8 cellular contexts compared by ENCODE assay signal in the genomic region with DNA sequence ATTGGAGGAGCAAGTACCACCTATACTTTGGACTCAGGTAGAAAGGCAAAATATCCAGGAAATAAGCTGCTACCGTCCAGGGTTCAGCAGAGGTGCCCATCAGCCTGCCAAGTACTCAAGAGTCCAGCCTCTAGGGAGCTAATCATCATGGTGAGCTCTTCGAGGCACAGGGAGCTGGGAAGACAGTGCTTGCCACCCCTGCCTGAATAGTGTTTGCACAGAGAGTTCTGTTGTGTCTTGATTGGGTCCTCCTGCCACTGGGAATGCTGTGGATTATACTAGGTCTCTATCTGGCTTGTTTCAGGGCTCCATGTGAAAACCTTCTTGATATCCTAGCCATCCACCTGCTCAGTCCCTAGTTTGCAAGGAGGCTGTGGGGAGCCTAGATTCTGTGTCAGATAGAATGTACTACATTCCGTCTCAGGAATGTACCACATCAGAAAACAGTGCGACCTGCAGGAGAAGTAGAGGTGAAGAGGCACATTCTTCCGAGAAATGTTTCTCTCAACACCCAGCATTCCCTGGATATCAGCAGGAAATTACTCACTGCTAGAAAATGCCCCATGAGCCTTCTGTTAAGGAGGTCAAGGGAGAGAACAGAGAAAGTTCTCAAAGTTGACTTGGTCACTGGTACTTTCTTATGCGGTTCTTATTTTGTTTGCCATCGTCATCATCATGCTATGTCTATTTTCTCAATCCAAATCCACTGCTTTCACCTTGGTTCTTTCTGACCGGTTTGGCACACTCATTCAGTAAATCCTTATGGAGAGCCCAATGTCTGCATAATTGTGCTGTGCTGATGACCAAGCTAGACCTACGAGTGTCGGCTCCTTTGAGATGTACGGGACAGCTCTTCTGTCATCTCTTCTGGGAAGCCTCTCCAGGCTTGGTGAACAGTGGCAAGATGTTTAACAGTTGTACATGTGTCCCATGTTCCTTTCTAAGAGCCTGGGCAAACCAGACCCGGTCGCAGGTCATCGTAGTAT. TPM values are rescaled to one million over a fixed set of nuclear protein-coding genes. Genes with fewer than 3 reads are reported as not detected.
DNase-seq lines count a peak whose midpoint lies in the region; ATAC-seq, FAIRE-seq and TF ChIP-seq lines count a peak whose summit lies in the region.

No MANE protein-coding gene starts in this region.

- peak; percentile 55 for TF ChIP-seq EP300 in ovary (IDR thresholded peaks at IDR 0.05)

- intact Hi-C loops in endothelial cell of umbilical vein (cut with micrococcal nuclease) = loop anchor here (1.0 kb wide), 4 partner anchors 20 to 70 kb away; partner anchors contain the start of gene PTPN1
- intact Hi-C loops in ovary (cut with DNase I) = no loop called here

- H3K27me3 ChIP-seq in endothelial cell of umbilical vein (ENCODE audit: control insufficient read depth in 2 of 2, insufficient read depth in 2 of 2, low read length in 2 of 2) = no peaks in the 10 kb centered on the region
- H3K27me3 ChIP-seq in ovary = no peaks in the 10 kb centered on the region

- DNase-seq in G401 (ENCODE audit: low spot score) (peak; percentile 14), KG1 (lab: John Stamatoyannopoulos, UW) (peak; percentile 79), endothelial cell of umbilical vein (ENCODE audit: low read depth, low spot score) (peak; percentile 94), ovary (no peak), NCI-H1048 (lab: John Stamatoyannopoulos, UW) (no peak)
- DNase-seq in activated CD4-positive, CD25-positive, alpha-beta regulatory T cell (lab: John Stamatoyannopoulos, UW) = no peak

- peaks cover 0 to 2% of the 10 kb centered on the region in 2 experiments for H3K36me3 ChIP-seq in endothelial cell of umbilical vein (ENCODE audit: control insufficient read depth in 2 of 2, extremely low read depth in 1 of 2, insufficient read depth in 2 of 2, low read length in 2 of 2)
- H3K36me3 ChIP-seq in ovary = no peaks in the 10 kb centered on the region

- POLR2A ChIA-PET in endothelial cell of umbilical vein (lab: Charles Lee) = interaction anchor here (1.3 to 2.0 kb wide), 5 partner anchors 20 to 32 kb away, joined by 3 to 8 read pairs (median 5); partner anchors contain the start of gene PTPN1

- peak overlapping the region in 1 of 3 experiments; percentile 34 for H3K4me3 ChIP-seq in endothelial cell of umbilical vein (replicated peaks in 1 of 3; ENCODE audit: insufficient read depth in 1 of 3, low read depth in 1 of 3, low read length in 3 of 3)
- H3K4me3 ChIP-seq in ovary = no peak overlapping the region

- no peaks in the 10 kb centered on the region for H4K20me1 ChIP-seq in endothelial cell of umbilical vein (replicated peaks; ENCODE audit: control insufficient read depth, extremely low read depth, insufficient read depth, low read length)

- BruUV-seq in endothelial cell of umbilical vein (replicated peaks; lab: Mats Ljungman, UMichigan) = TSS peak; percentile 94

- H3K9ac ChIP-seq in endothelial cell of umbilical vein (replicated peaks; ENCODE audit: extremely low read depth, insufficient read depth, low read length) = peak overlapping the region; percentile 81

- TF ChIP-seq CTCF in endothelial cell of umbilical vein (IDR thresholded peaks at IDR 0.05; ENCODE audit: extremely low read depth in 1 of 2, insufficient read depth in 1 of 2, low read depth in 1 of 2, low read length in 2 of 2) (peak; percentile 10 to 14), ovary (IDR thresholded peaks at IDR 0.05) (no peak)

- H3K9me3 ChIP-seq in endothelial cell of umbilical vein (replicated peaks; ENCODE audit: control insufficient read depth, insufficient read depth, low read length) (no peaks in the 10 kb centered on the region), ovary (no peaks in the 10 kb centered on the region)

- H3K4me1 ChIP-seq in endothelial cell of umbilical vein (ENCODE audit: control insufficient read depth, extremely low read depth, insufficient read depth, low read length) = peaks cover 51% of the 10 kb centered on the region
- H3K4me1 ChIP-seq in ovary (ENCODE audit: insufficient read depth) = peaks cover 20% of the 10 kb centered on the region

- peak overlapping the region; percentile 77 for H3K4me2 ChIP-seq in endothelial cell of umbilical vein (ENCODE audit: insufficient read depth, low read length)

- H2AFZ ChIP-seq in endothelial cell of umbilical vein (ENCODE audit: low read depth, low read length) = no peak overlapping the region

- peak; percentile 100 for FAIRE-seq in endothelial cell of umbilical vein (lab: Jason Lieb, UNC)

- CTCF ChIA-PET in endothelial cell of umbilical vein (lab: Charles Lee) = interaction anchor here (0.8 to 12.9 kb wide), 12 partner anchors 9 to 57 kb away, joined by 3 to 99 read pairs (median 6); no protein-coding TSS in a partner anchor

- in situ Hi-C loops in G401 (cut with HindIII; ENCODE audit: low sequenced_read_pairs) = no loop called here

- peak; percentile 71 for TF ChIP-seq POLR2A in endothelial cell of umbilical vein (IDR thresholded peaks at IDR 0.05; ENCODE audit: low read depth, low read length)
- TF ChIP-seq POLR2A in ovary (IDR thresholded peaks at IDR 0.05) = no peak

- dilution Hi-C loops in endothelial cell of umbilical vein (cut with MboI; ENCODE audit: extremely low pct_ligation_motif_present, low sequenced_read_pairs) = no loop called here

- ATAC-seq in GM21528 (IDR thresholded peaks at IDR 0.05; ENCODE audit: low FRiP score, unreplicated experiment) (no peak), GM18870 (IDR thresholded peaks at IDR 0.05; ENCODE audit: unreplicated experiment) (no peak)

- H3K9me1 ChIP-seq in endothelial cell of umbilical vein (replicated peaks; ENCODE audit: control insufficient read depth, extremely low read depth, insufficient read depth, low read length) = no peaks in the 10 kb centered on the region

- H3K79me2 ChIP-seq in endothelial cell of umbilical vein (ENCODE audit: control insufficient read depth, insufficient read depth, low read length) = peaks cover 78% of the 10 kb centered on the region

- 41 to 53% (median 48%) methylated on average over 14 of the region's 14 CpGs for WGBS in ovary, 3 donors

- H3K27ac ChIP-seq in endothelial cell of umbilical vein (ENCODE audit: insufficient read depth, low read depth, low read length) (peak overlapping the region; percentile 98), ovary (peak overlapping the region in 1 of 2 donors; percentile 47)

TF ChIP-seq in endothelial cell of umbilical vein, 7 proteins besides CTCF, POLR2A, EP300 and RAD21:
- TF ChIP-seq POLR2AphosphoS5 (IDR thresholded peaks at IDR 0.05; ENCODE audit: insufficient read depth, low read depth, low read length) = peak; percentile 95
- TF ChIP-seq FOS (IDR thresholded peaks at IDR 0.05; ENCODE audit: borderline replicate concordance, insufficient read depth, low read length) = peak; percentile 91
- TF ChIP-seq EZH2 (IDR thresholded peaks at IDR 0.05; ENCODE audit: borderline replicate concordance, low read depth, low read length, severe bottlenecking) = no peak
- peak; percentile 92 for TF ChIP-seq GATA2 (IDR thresholded peaks at IDR 0.05; ENCODE audit: insufficient read depth, insufficient read length, low read depth, low read length)
- peak; percentile 98 for TF ChIP-seq JUN (IDR thresholded peaks at IDR 0.05; ENCODE audit: borderline replicate concordance, insufficient read depth, insufficient read length, low read depth)

RNA-seq across cellular contexts. Expression of gene PTPN1, which starts 30.7 kb away (rescaled TPM):
- total RNA-seq in G401 (2014; rRNA removed; shearing (Covaris generic)) = 41.1 and 46.5 TPM in 2 replicates
- total RNA-seq in endothelial cell of umbilical vein = 57.7 and 64.3 TPM in 2 replicates
- polyA plus RNA-seq in endothelial cell of umbilical vein = 38.9 and 41.1 TPM in 2 replicates
- 46.3 and 46.5 TPM in 2 replicates for polyA plus RNA-seq in endothelial cell of umbilical vein (2011; cell fraction: cytosol; rRNA removed)
- polyA plus RNA-seq in endothelial cell of umbilical vein (2011; cell fraction: nucleus; rRNA removed) = 67.9 and 82.7 TPM in 2 replicates
- 54.6 and 69.0 TPM in 2 replicates for polyA plus RNA-seq in endothelial cell of umbilical vein (2012)
- polyA minus RNA-seq in endothelial cell of umbilical vein = 38.9 and 47.4 TPM in 2 replicates
- polyA minus RNA-seq in endothelial cell of umbilical vein (2011; cell fraction: cytosol; rRNA and poly(A)+ RNA removed) = 14.3 TPM
- 40.9 and 46.0 TPM in 2 replicates for polyA minus RNA-seq in endothelial cell of umbilical vein (2011; cell fraction: nucleus; rRNA and poly(A)+ RNA removed)
- total RNA-seq in ovary = 10 to 100 TPM; 17.6 to 31.1 (median 26.6) TPM
- polyA plus RNA-seq in ovary = 10 to 100 TPM; 24.6 to 36.7 TPM

Comparison
In these comparisons a context has a peak if more than half of its experiments do, and no peak if none do; other contexts are left out.
1. DNase-seq: peak in G401 (single experiment), KG1 (single experiment) and endothelial cell of umbilical vein (single experiment); none in ovary (0 of 5), activated CD4-positive, CD25-positive, alpha-beta regulatory T cell (0 of 4) and NCI-H1048 (single experiment).
2. CTCF ChIP-seq: peak in endothelial cell of umbilical vein (2 of 2); none in ovary (0 of 3).